Comparison of ENCODE assay signal across 12 cellular contexts in genomic region chr1:14320518-14320917, GRCh38.
A peak's percentile ranks its signal among the peaks of the same experiment; 100 is the strongest.
DNase-seq lines count a peak whose midpoint lies in the region; ATAC-seq and TF ChIP-seq lines count a peak whose summit lies in the region.
"Had no signal": no experiment of that assay in that cellular context is flagged by ENCODE, and none has a peak within 500 bp of the region (broad histone marks: within the 10 kb centered on the region; RNA-seq: fewer than 3 reads in every experiment).

No MANE protein-coding gene starts in this region.

- POLR2A ChIA-PET in CD8-positive, alpha-beta T cell (lab: Charles Lee), result no interaction called here
- POLR2A ChIA-PET in RWPE1 (lab: Yijun Ruan, JAX; ENCODE audit: low non-redundant PET), result no interaction called here

- no peaks in the 10 kb centered on the region for H3K36me3 Mint-ChIP-seq in CD8-positive, alpha-beta T cell
- H3K36me3 Mint-ChIP-seq in activated T-helper 2 cell treated with anti-CD3 and anti-CD28 coated beads, Interferon-gamma antibody, Interleukin-2, Interleukin-4, amounts not matched to agents 10 μg/mL and 5 μg/mL and 100 μg/mL, durations not matched to agents 14 hours and 24 hours and 36 hours (ENCODE audit: low read depth), result no peaks in the 10 kb centered on the region

- CTCF ChIA-PET in CD8-positive, alpha-beta T cell (lab: Charles Lee), result no interaction called here
- CTCF ChIA-PET in RWPE1 (lab: Yijun Ruan, JAX), result no interaction called here

- H3K4me3 ChIP-seq in CD8-positive, alpha-beta T cell (ENCODE audit: low read depth, low read length), result no peak overlapping the region
- H3K4me3 ChIP-seq: ascending aorta, right atrium auricular region, thoracic aorta had no signal

- no peaks in the 10 kb centered on the region for H3K4me1 ChIP-seq in CD8-positive, alpha-beta T cell (ENCODE audit: insufficient read depth, low read length)
- no peaks in the 10 kb centered on the region for H3K4me1 ChIP-seq in foreskin keratinocyte
- H3K4me1 ChIP-seq: ascending aorta, right atrium auricular region had no signal

- H3K36me3 ChIP-seq in CD8-positive, alpha-beta T cell (ENCODE audit: insufficient read depth, low read length), result no peaks in the 10 kb centered on the region
- H3K36me3 ChIP-seq: ascending aorta, right atrium auricular region, thoracic aorta had no signal

- H3K27me3 ChIP-seq in CD8-positive, alpha-beta T cell (ENCODE audit: insufficient read depth, low read length), result no peaks in the 10 kb centered on the region
- H3K27me3 ChIP-seq in foreskin keratinocyte, result peaks cover 9% of the 10 kb centered on the region
- H3K27me3 ChIP-seq: ascending aorta, right atrium auricular region had no signal

- no peak overlapping the region for H3K4me3 Mint-ChIP-seq in CD8-positive, alpha-beta T cell
- no peak overlapping the region for H3K4me3 Mint-ChIP-seq in activated T-helper 2 cell treated with anti-CD3 and anti-CD28 coated beads, Interferon-gamma antibody, Interleukin-2, Interleukin-4, amounts not matched to agents 10 μg/mL and 5 μg/mL and 100 μg/mL, durations not matched to agents 14 hours and 24 hours and 36 hours (ENCODE audit: low read depth)

- no peak for ATAC-seq in CD8-positive, alpha-beta T cell
- ATAC-seq in foreskin keratinocyte (peak; percentile 94), SK-N-SH treated with all-trans-retinoic acid at 6 μM for 48 hours (no peak), HG02571 (IDR thresholded peaks at IDR 0.05; ENCODE audit: unreplicated experiment) (no peak)

- intact Hi-C loops in CD8-positive, alpha-beta T cell (cut with DNase I, micrococcal nuclease), result no loop called here
- intact Hi-C loops in activated T-helper 2 cell treated with anti-CD3 and anti-CD28 coated beads, Interferon-gamma antibody, Interleukin-2, Interleukin-4, amounts not matched to agents 10 μg/mL and 5 μg/mL and 100 μg/mL, durations not matched to agents 14 hours and 24 hours and 36 hours (cut with micrococcal nuclease), result no loop called here

- H3K9me3 Mint-ChIP-seq in CD8-positive, alpha-beta T cell, result peaks cover 6% of the 10 kb centered on the region
- H3K9me3 Mint-ChIP-seq in activated T-helper 2 cell treated with anti-CD3 and anti-CD28 coated beads, Interferon-gamma antibody, Interleukin-2, Interleukin-4, amounts not matched to agents 10 μg/mL and 5 μg/mL and 100 μg/mL, durations not matched to agents 14 hours and 24 hours and 36 hours, result peaks cover 19% of the 10 kb centered on the region

- no peaks in the 10 kb centered on the region for H3K9me3 ChIP-seq in CD8-positive, alpha-beta T cell (ENCODE audit: low read length)
- H3K9me3 ChIP-seq: ascending aorta, right atrium auricular region, thoracic aorta had no signal

- no peak for DNase-seq in CD8-positive, alpha-beta T cell
- DNase-seq in LHCN-M2 (ENCODE audit: low read depth) (peak; percentile 99), RWPE1 (ENCODE audit: low spot score) (peak; percentile 43), foreskin keratinocyte (peak; percentile 85 to 91)
- no peak for DNase-seq in activated T-helper 2 cell treated with anti-CD3 and anti-CD28 coated beads, Interferon-gamma antibody, Interleukin-2, Interleukin-4, amounts not matched to agents 10 μg/mL and 5 μg/mL and 100 μg/mL, durations not matched to agents 14 hours and 24 hours and 36 hours (ENCODE audit: low spot score)
- no peak for DNase-seq in activated CD4-positive, CD25-positive, alpha-beta regulatory T cell treated with anti-CD3 and anti-CD28 coated beads, Interleukin-2, amount 50 U/mL, for 72 hours
- DNase-seq: NCI-H1417 treated with DMSO at 0.1 percent for 48 hours had no signal

- peaks cover 7% of the 10 kb centered on the region for H3K4me1 Mint-ChIP-seq in CD8-positive, alpha-beta T cell (ENCODE audit: low read depth)
- H3K4me1 Mint-ChIP-seq in activated T-helper 2 cell treated with anti-CD3 and anti-CD28 coated beads, Interferon-gamma antibody, Interleukin-2, Interleukin-4, amounts not matched to agents 10 μg/mL and 5 μg/mL and 100 μg/mL, durations not matched to agents 14 hours and 24 hours and 36 hours (ENCODE audit: low read depth), result no peaks in the 10 kb centered on the region

- no peaks in the 10 kb centered on the region for H3K27me3 Mint-ChIP-seq in CD8-positive, alpha-beta T cell (ENCODE audit: low read depth)
- H3K27me3 Mint-ChIP-seq in activated T-helper 2 cell treated with anti-CD3 and anti-CD28 coated beads, Interferon-gamma antibody, Interleukin-2, Interleukin-4, amounts not matched to agents 10 μg/mL and 5 μg/mL and 100 μg/mL, durations not matched to agents 14 hours and 24 hours and 36 hours (ENCODE audit: low read depth), result no peaks in the 10 kb centered on the region

- H3K27ac ChIP-seq in CD8-positive, alpha-beta T cell (ENCODE audit: low read depth, low read length), result no peak overlapping the region
- H3K27ac ChIP-seq in RWPE1 (no peak overlapping the region), foreskin keratinocyte (no peak overlapping the region)
- H3K27ac ChIP-seq: ascending aorta, right atrium auricular region, thoracic aorta had no signal

- H3K27ac Mint-ChIP-seq in CD8-positive, alpha-beta T cell, result peak overlapping the region; percentile 14
- H3K27ac Mint-ChIP-seq in activated T-helper 2 cell treated with anti-CD3 and anti-CD28 coated beads, Interferon-gamma antibody, Interleukin-2, Interleukin-4, amounts not matched to agents 10 μg/mL and 5 μg/mL and 100 μg/mL, durations not matched to agents 14 hours and 24 hours and 36 hours, result no peak overlapping the region

- no peak for TF ChIP-seq CTCF in CD8-positive, alpha-beta T cell (IDR thresholded peaks at IDR 0.05)
- TF ChIP-seq CTCF in RWPE1 (conservative IDR thresholded peaks at IDR 0.05; ENCODE audit: low read depth) (no peak), foreskin keratinocyte (conservative IDR thresholded peaks at IDR 0.05) (no peak)

TF ChIP-seq in SK-N-SH treated with all-trans-retinoic acid at 6 μM for 48 hours, 23 proteins besides CTCF, POLR2A, EP300 and RAD21:
- no peak for TF ChIP-seq ZNF565 (CRISPR knock-in tag; conservative IDR thresholded peaks at IDR 0.05; ENCODE audit: low read depth)
- no peak for TF ChIP-seq GLIS3 (CRISPR knock-in tag; IDR thresholded peaks at IDR 0.05)
- TF ChIP-seq TOX (CRISPR knock-in tag; IDR thresholded peaks at IDR 0.05; ENCODE audit: borderline replicate concordance), result no peak
- no peak for TF ChIP-seq SNAI2 (CRISPR knock-in tag; IDR thresholded peaks at IDR 0.05)
- TF ChIP-seq, protein P1, sequence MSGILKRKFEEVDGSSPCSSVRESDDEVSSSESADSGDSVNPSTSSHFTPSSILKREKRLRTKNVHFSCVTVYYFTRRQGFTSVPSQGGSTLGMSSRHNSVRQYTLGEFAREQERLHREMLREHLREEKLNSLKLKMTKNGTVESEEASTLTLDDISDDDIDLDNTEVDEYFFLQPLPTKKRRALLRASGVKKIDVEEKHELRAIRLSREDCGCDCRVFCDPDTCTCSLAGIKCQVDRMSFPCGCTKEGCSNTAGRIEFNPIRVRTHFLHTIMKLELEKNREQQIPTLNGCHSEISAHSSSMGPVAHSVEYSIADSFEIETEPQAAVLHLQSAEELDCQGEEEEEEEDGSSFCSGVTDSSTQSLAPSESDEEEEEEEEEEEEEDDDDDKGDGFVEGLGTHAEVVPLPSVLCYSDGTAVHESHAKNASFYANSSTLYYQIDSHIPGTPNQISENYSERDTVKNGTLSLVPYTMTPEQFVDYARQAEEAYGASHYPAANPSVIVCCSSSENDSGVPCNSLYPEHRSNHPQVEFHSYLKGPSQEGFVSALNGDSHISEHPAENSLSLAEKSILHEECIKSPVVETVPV (CRISPR knock-in tag; IDR thresholded peaks at IDR 0.05), result no peak
- TF ChIP-seq, protein P2, sequence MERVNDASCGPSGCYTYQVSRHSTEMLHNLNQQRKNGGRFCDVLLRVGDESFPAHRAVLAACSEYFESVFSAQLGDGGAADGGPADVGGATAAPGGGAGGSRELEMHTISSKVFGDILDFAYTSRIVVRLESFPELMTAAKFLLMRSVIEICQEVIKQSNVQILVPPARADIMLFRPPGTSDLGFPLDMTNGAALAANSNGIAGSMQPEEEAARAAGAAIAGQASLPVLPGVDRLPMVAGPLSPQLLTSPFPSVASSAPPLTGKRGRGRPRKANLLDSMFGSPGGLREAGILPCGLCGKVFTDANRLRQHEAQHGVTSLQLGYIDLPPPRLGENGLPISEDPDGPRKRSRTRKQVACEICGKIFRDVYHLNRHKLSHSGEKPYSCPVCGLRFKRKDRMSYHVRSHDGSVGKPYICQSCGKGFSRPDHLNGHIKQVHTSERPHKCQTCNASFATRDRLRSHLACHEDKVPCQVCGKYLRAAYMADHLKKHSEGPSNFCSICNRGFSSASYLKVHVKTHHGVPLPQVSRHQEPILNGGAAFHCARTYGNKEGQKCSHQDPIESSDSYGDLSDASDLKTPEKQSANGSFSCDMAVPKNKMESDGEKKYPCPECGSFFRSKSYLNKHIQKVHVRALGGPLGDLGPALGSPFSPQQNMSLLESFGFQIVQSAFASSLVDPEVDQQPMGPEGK (CRISPR knock-in tag; IDR thresholded peaks at IDR 0.05; ENCODE audit: borderline replicate concordance), result no peak
- TF ChIP-seq TCF4 (CRISPR knock-in tag; IDR thresholded peaks at IDR 0.05; ENCODE audit: borderline replicate concordance), result no peak

Comparison
In these comparisons a context has a peak if more than half of its experiments do, and no peak if none do; other contexts are left out.
1. DNase-seq: peak in LHCN-M2 (single experiment), RWPE1 (single experiment) and foreskin keratinocyte (2 of 2); none in CD8-positive, alpha-beta T cell (0 of 7), activated T-helper 2 cell treated with anti-CD3 and anti-CD28 coated beads, Interferon-gamma antibody, Interleukin-2, Interleukin-4, amounts not matched to agents 10 μg/mL and 5 μg/mL and 100 μg/mL, durations not matched to agents 14 hours and 24 hours and 36 hours (single experiment) and activated CD4-positive, CD25-positive, alpha-beta regulatory T cell treated with anti-CD3 and anti-CD28 coated beads, Interleukin-2, amount 50 U/mL, for 72 hours (single experiment).